Comparison of ENCODE assay signal across 1 cellular context in the genomic region with DNA sequence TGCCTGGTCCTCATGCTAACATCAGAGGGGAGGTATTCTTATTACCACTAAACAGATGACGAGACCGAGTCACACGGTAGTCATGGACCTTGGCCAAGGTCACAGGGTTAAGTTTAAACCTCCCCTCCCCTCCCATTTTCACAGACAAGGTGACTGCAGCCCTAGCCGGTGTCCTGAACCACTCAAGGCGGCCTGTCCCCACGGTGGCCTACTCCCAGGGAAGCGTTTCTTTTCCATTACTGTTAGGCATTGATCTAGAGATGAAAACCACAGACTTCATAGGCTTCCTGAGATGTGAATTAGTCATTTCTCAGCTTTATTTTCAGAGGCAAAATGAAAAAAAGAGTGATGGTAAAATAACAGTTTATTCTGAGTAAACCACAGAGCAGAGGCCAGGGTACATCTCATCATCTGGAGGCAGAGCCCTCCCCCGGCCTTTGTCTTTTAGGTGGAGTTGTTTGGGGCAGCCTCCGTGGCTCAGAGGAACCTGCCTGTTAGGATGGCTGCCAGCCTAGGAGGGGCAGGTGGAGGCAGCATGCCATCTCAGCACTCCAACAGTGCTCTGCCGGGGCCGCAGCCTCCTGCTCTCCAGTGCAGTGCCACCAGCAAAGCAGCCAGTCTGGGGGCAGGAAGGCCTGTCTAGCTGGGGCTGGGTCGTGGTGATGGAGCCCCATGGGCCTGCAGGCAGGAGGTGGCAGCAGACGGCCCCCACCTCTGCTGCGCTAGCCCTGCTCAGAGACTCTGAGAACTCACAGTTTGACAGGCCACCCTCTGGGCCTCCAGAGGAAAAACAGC.
TF ChIP-seq lines count a peak whose summit lies in the region.

No MANE protein-coding gene starts in this region.

TF ChIP-seq in SK-N-SH, 30 proteins besides CTCF, POLR2A, EP300 and RAD21 (continued from another document):
- TF ChIP-seq, protein P1, sequence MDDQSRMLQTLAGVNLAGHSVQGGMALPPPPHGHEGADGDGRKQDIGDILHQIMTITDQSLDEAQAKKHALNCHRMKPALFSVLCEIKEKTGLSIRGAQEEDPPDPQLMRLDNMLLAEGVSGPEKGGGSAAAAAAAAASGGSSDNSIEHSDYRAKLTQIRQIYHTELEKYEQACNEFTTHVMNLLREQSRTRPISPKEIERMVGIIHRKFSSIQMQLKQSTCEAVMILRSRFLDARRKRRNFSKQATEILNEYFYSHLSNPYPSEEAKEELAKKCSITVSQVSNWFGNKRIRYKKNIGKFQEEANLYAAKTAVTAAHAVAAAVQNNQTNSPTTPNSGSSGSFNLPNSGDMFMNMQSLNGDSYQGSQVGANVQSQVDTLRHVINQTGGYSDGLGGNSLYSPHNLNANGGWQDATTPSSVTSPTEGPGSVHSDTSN (IDR thresholded peaks at IDR 0.05) = no peak; the same call in 1 of the 2 replicates
